ENCODE assay signal across 8 cellular contexts in genomic region chr6:97049254-97050004, GRCh38.
DNase-seq lines count a peak whose midpoint lies in the region; ATAC-seq, FAIRE-seq and TF ChIP-seq lines count a peak whose summit lies in the region.

No MANE protein-coding gene starts in this region.

- H3K79me2 ChIP-seq in K562 (ENCODE audit: control insufficient read depth, insufficient read depth, low read length) = no peaks in the 10 kb centered on the region

- H4K20me1 ChIP-seq in K562 (replicated peaks; ENCODE audit: control insufficient read depth, insufficient read depth, low read length) = no peaks in the 10 kb centered on the region

- FAIRE-seq in K562 (lab: Jason Lieb, UNC) = no peak
- no peak for FAIRE-seq in urothelium cell line (lab: Jason Lieb, UNC)

- no peaks in the 10 kb centered on the region for H3K9me1 ChIP-seq in K562 (ENCODE audit: control insufficient read depth, insufficient read depth, low read length)

- TF ChIP-seq RAD21 in K562 (CRISPR knock-in tag; conservative IDR thresholded peaks at IDR 0.05 in 1 of 2, IDR thresholded peaks at IDR 0.05 in 1 of 2) = no peak

- POLR2A ChIA-PET in K562 (lab: Yijun Ruan, JAX) = interaction anchor here (1.2 kb wide), 1 partner anchor 19 kb away, joined by 4 read pairs; no protein-coding TSS in a partner anchor

- H3K4me3 ChIP-seq in K562 = no peak overlapping the region
- H3K4me3 ChIP-seq in lower lobe of right lung = no peak overlapping the region

- in situ Hi-C loops in K562 (cut with MboI) = loop anchor here (5.0 kb wide), 1 partner anchor 147 kb away; no protein-coding TSS in a partner anchor

- CTCF ChIA-PET in K562 (lab: Yijun Ruan, JAX; ENCODE audit: low intra/inter-chr PET ratio) = interaction anchor here (0.5 to 1.9 kb wide), 2 partner anchors 151 to 155 kb away, joined by 4 to 8 read pairs; partner anchors contain the start of gene NDUFAF4

- no peak for TF ChIP-seq POLR2A in K562 (conservative IDR thresholded peaks at IDR 0.05)

- peak; percentile 2 for DNase-seq in LHCN-M2 (ENCODE audit: low read depth)
- DNase-seq in K562 (ENCODE audit: extremely low read depth in 1 of 4, low spot score in 3 of 4) = peak in 1 of 4 experiments; percentile 12
- no peak for DNase-seq in SHP77 (lab: John Stamatoyannopoulos, UW)
- DNase-seq in urothelium cell line (ENCODE audit: low spot score) = no peak
- no peak for DNase-seq in lower lobe of right lung
- no peak for DNase-seq in NCI-H82 treated with DMSO at 0.1 percent for 48 hours (lab: John Stamatoyannopoulos, UW; ENCODE audit: unreplicated experiment)

- intact Hi-C loops in K562 (cut with micrococcal nuclease) (loop anchor here (10.0 kb wide), 3 partner anchors 285 to 1685 kb away; no protein-coding TSS in a partner anchor), lower lobe of right lung (cut with DNase I) (no loop called here)

- TF ChIP-seq CTCF in K562 (IDR thresholded peaks at IDR 0.05 in 2 of 3, conservative IDR thresholded peaks at IDR 0.05 in 1 of 3; ENCODE audit: insufficient read depth in 2 of 3, low read depth in 1 of 3, low read length in 3 of 3) (no peak), lower lobe of right lung (IDR thresholded peaks at IDR 0.05) (no peak)

- ATAC-seq in GM18858 (IDR thresholded peaks at IDR 0.05; ENCODE audit: unreplicated experiment) (peak; percentile 94), GM21825 (IDR thresholded peaks at IDR 0.05; ENCODE audit: unreplicated experiment) (peak; percentile 97), K562 (peak; percentile 81), lower lobe of right lung (no peak)

- TF ChIP-seq EP300 in K562 (IDR thresholded peaks at IDR 0.05; ENCODE audit: low read length) = no peak

- no peak overlapping the region; the same call in 1 of the 2 replicates for H3K4me2 ChIP-seq in K562 (ENCODE audit: insufficient read depth, low read length)

- no peak overlapping the region for H2AFZ ChIP-seq in K562 (ENCODE audit: low read depth, low read length)

- BruUV-seq in K562 (replicated peaks; lab: Mats Ljungman, UMichigan) = no TSS peak

- H3K27me3 ChIP-seq in K562 (ENCODE audit: control insufficient read depth in 2 of 2, insufficient read depth in 2 of 2, low read length in 2 of 2) (peaks cover 0 to 4% of the 10 kb centered on the region in 2 experiments; a peak in 2 of 5 replicates), lower lobe of right lung (ENCODE audit: low read depth) (no peaks in the 10 kb centered on the region)

- H3K36me3 ChIP-seq in K562 (ENCODE audit: control insufficient read depth, insufficient read depth, low read length) (no peaks in the 10 kb centered on the region), lower lobe of right lung (no peaks in the 10 kb centered on the region)

- 3% methylated on average over 8 of the region's 8 CpGs for WGBS in K562 (ENCODE audit: insufficient coverage, low coverage, missing lambda C conversion rate)

- H3K27ac ChIP-seq in K562 (ENCODE audit: extremely low read depth, low read depth, low read length) = no peak overlapping the region
- H3K27ac ChIP-seq in lower lobe of right lung = no peak overlapping the region

- H3K9ac ChIP-seq in K562 (ENCODE audit: insufficient read depth in 1 of 2, low read depth in 2 of 2, low read length in 2 of 2) = no peak overlapping the region

- H3K4me1 ChIP-seq in K562 (replicated peaks in 1 of 2; ENCODE audit: control insufficient read depth in 2 of 2, insufficient read depth in 2 of 2, low read length in 2 of 2) (no peaks in the 10 kb centered on the region), lower lobe of right lung (no peaks in the 10 kb centered on the region)

- H3K9me3 ChIP-seq in K562 (replicated peaks; ENCODE audit: control insufficient read depth, insufficient read depth, low read depth, low read length) = no peaks in the 10 kb centered on the region
- no peaks in the 10 kb centered on the region for H3K9me3 ChIP-seq in lower lobe of right lung

TF ChIP-seq in K562, 482 proteins besides CTCF, POLR2A, EP300 and RAD21 (continues in another document):
- TF ChIP-seq ZNF174 (CRISPR knock-in tag; IDR thresholded peaks at IDR 0.05) (no peak), ATF3 (IDR thresholded peaks at IDR 0.05) (peak; percentile 86), ATF3 (CRISPR knock-in tag; conservative IDR thresholded peaks at IDR 0.05) (no peak), JUND (IDR thresholded peaks at IDR 0.05; ENCODE audit: borderline replicate concordance, low read depth, low read length) (peak; percentile 53; the same call in 1 of the 2 replicates), JUND (tag; IDR thresholded peaks at IDR 0.05; ENCODE audit: borderline replicate concordance, low read depth, low read length) (peak; percentile 41; the same call in 1 of the 3 replicates), VEZF1 (CRISPR knock-in tag; IDR thresholded peaks at IDR 0.05) (peak; percentile 47; the same call in 1 of the 2 replicates), SIRT6 (IDR thresholded peaks at IDR 0.05; ENCODE audit: low read depth, low read length) (no peak), ZNF274 (IDR thresholded peaks at IDR 0.05; ENCODE audit: borderline replicate concordance, low read depth, low read length) (no peak), NR2C2 (CRISPR knock-in tag; IDR thresholded peaks at IDR 0.05) (no peak), NR2C2 (tag; IDR thresholded peaks at IDR 0.05) (peak; percentile 25; the same call in 1 of the 2 replicates), SOX6 (IDR thresholded peaks at IDR 0.05) (peak; percentile 81), NR2C1 (IDR thresholded peaks at IDR 0.05) (no peak), NR2C1 (tag; IDR thresholded peaks at IDR 0.05) (no peak), JUN (IDR thresholded peaks at IDR 0.05; ENCODE audit: borderline replicate concordance, low read depth, low read length) (0 out of 2 replicates have a peak, but pooled peaks have one; percentile 39), JUN (CRISPR knock-in tag; IDR thresholded peaks at IDR 0.05; ENCODE audit: borderline replicate concordance) (no peak), FOSL1 (tag; conservative IDR thresholded peaks at IDR 0.05) (peak; percentile 43; the same call in 1 of the 2 replicates), FOXA3 (CRISPR knock-in tag; conservative IDR thresholded peaks at IDR 0.05 in 1 of 2, IDR thresholded peaks at IDR 0.05 in 1 of 2) (0 out of 4 replicates have a peak, but pooled peaks of 1 of the 2 experiments have one; percentile 37), CEBPB (tag; IDR thresholded peaks at IDR 0.05) (peak; percentile 75), L3MBTL2 (IDR thresholded peaks at IDR 0.05) (0 out of 2 replicates have a peak, but pooled peaks have one; percentile 26), ATF7 (IDR thresholded peaks at IDR 0.05) (peak; percentile 50; the same call in 1 of the 2 replicates), ZNF24 (IDR thresholded peaks at IDR 0.05) (no peak), ZSCAN32 (CRISPR knock-in tag; IDR thresholded peaks at IDR 0.05) (0 out of 2 replicates have a peak, but pooled peaks have one; percentile 30)
- TF ChIP-seq, protein P1, sequence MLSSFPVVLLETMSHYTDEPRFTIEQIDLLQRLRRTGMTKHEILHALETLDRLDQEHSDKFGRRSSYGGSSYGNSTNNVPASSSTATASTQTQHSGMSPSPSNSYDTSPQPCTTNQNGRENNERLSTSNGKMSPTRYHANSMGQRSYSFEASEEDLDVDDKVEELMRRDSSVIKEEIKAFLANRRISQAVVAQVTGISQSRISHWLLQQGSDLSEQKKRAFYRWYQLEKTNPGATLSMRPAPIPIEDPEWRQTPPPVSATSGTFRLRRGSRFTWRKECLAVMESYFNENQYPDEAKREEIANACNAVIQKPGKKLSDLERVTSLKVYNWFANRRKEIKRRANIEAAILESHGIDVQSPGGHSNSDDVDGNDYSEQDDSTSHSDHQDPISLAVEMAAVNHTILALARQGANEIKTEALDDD (IDR thresholded peaks at IDR 0.05) = peak; percentile 46
- TF ChIP-seq, protein P2, sequence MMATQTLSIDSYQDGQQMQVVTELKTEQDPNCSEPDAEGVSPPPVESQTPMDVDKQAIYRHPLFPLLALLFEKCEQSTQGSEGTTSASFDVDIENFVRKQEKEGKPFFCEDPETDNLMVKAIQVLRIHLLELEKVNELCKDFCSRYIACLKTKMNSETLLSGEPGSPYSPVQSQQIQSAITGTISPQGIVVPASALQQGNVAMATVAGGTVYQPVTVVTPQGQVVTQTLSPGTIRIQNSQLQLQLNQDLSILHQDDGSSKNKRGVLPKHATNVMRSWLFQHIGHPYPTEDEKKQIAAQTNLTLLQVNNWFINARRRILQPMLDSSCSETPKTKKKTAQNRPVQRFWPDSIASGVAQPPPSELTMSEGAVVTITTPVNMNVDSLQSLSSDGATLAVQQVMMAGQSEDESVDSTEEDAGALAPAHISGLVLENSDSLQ (IDR thresholded peaks at IDR 0.05) = 0 out of 2 replicates have a peak, but pooled peaks have one; percentile 5
- TF ChIP-seq, protein P3, sequence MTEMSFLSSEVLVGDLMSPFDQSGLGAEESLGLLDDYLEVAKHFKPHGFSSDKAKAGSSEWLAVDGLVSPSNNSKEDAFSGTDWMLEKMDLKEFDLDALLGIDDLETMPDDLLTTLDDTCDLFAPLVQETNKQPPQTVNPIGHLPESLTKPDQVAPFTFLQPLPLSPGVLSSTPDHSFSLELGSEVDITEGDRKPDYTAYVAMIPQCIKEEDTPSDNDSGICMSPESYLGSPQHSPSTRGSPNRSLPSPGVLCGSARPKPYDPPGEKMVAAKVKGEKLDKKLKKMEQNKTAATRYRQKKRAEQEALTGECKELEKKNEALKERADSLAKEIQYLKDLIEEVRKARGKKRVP (CRISPR knock-in tag; IDR thresholded peaks at IDR 0.05) = peak; percentile 78

Comparison
In these comparisons a context has a peak if more than half of its experiments do, and no peak if none do; other contexts are left out.
1. ATAC-seq: peak in GM18858 (single experiment), GM21825 (single experiment) and K562 (single experiment); none in lower lobe of right lung (0 of 2).